9 cellular contexts compared by ENCODE assay signal in genomic region chr1:244075247-244075722, GRCh38. TPM values are rescaled to one million over a fixed set of nuclear protein-coding genes. Genes with fewer than 3 reads are reported as not detected.
A peak's percentile ranks its signal among the peaks of the same experiment; 100 is the strongest.
DNase-seq lines count a peak whose midpoint lies in the region; ATAC-seq and TF ChIP-seq lines count a peak whose summit lies in the region.
"Had no signal": no experiment of that assay in that cellular context is flagged by ENCODE, and none has a peak within 500 bp of the region (broad histone marks: within the 10 kb centered on the region; RNA-seq: fewer than 3 reads in every experiment).

No MANE protein-coding gene starts in this region.

- H3K36me3 Mint-ChIP-seq in activated naive CD4-positive, alpha-beta T cell treated with anti-CD3 and anti-CD28 coated beads for 36 hours (ENCODE audit: low read depth) = no peaks in the 10 kb centered on the region
- no peaks in the 10 kb centered on the region for H3K36me3 Mint-ChIP-seq in stimulated activated naive B cell treated with anti-CD40 and anti-IgM and Interleukin-4, amounts not matched to agents 10 μg/mL and 1 μg/mL and 100 μg/mL, for 72 hours

- H3K4me2 ChIP-seq in mammary epithelial cell (ENCODE audit: insufficient read depth, low read depth, low read length) = peak overlapping the region; percentile 34

- no peak overlapping the region for H3K9ac ChIP-seq in mammary epithelial cell (ENCODE audit: insufficient read depth, low read length)

- H3K4me1 ChIP-seq in mammary epithelial cell (ENCODE audit: insufficient read depth, low read length) = peaks cover 13% of the 10 kb centered on the region
- H3K4me1 ChIP-seq in HAP-1 = no peaks in the 10 kb centered on the region

- no peak for DNase-seq in activated naive CD4-positive, alpha-beta T cell treated with anti-CD3 and anti-CD28 coated beads for 36 hours
- no peak for DNase-seq in activated naive CD4-positive, alpha-beta T cell (lab: John Stamatoyannopoulos, UW)
- DNase-seq in mammary epithelial cell (no peak), HAP-1 (ENCODE audit: low spot score in 2 of 2) (no peak)
- DNase-seq in stimulated activated naive B cell treated with anti-CD40 and anti-IgM and Interleukin-4, amounts not matched to agents 10 μg/mL and 1 μg/mL and 100 μg/mL, for 72 hours = no peak
- no peak for DNase-seq in effector CD4-positive, alpha-beta T cell
- DNase-seq: NCI-H510A had no signal

- no peak overlapping the region for H3K27ac Mint-ChIP-seq in activated naive CD4-positive, alpha-beta T cell treated with anti-CD3 and anti-CD28 coated beads for 36 hours
- peak overlapping the region; percentile 15 for H3K27ac Mint-ChIP-seq in stimulated activated naive B cell treated with anti-CD40 and anti-IgM and Interleukin-4, amounts not matched to agents 10 μg/mL and 1 μg/mL and 100 μg/mL, for 72 hours

- H3K27ac ChIP-seq in mammary epithelial cell (ENCODE audit: insufficient read depth, low read depth, low read length) = no peak overlapping the region

- intact Hi-C loops in activated naive CD4-positive, alpha-beta T cell treated with anti-CD3 and anti-CD28 coated beads for 36 hours (cut with micrococcal nuclease) = loop anchor here (1.0 kb wide), 1 partner anchor 27 kb away; no protein-coding TSS in a partner anchor
- intact Hi-C loops in mammary epithelial cell (cut with micrococcal nuclease) = no loop called here

- no peaks in the 10 kb centered on the region for H3K27me3 Mint-ChIP-seq in activated naive CD4-positive, alpha-beta T cell treated with anti-CD3 and anti-CD28 coated beads for 36 hours (ENCODE audit: low read depth)
- H3K27me3 Mint-ChIP-seq in stimulated activated naive B cell treated with anti-CD40 and anti-IgM and Interleukin-4, amounts not matched to agents 10 μg/mL and 1 μg/mL and 100 μg/mL, for 72 hours = no peaks in the 10 kb centered on the region

- in situ Hi-C loops in mammary epithelial cell (cut with MboI; ENCODE audit: low sequenced_read_pairs in 2 of 2) (no loop called here), HAP-1 (cut with MboI; ENCODE audit: low sequenced_read_pairs) (no loop called here)

- CTCF ChIA-PET in activated naive CD4-positive, alpha-beta T cell treated with anti-CD3 and anti-CD28 coated beads for 36 hours (lab: Charles Lee) = interaction anchor here (1.4 kb wide), 1 partner anchor 10 kb away, joined by 3 read pairs; no protein-coding TSS in a partner anchor
- CTCF ChIA-PET in mammary epithelial cell (lab: Charles Lee; ENCODE audit: low non-redundant PET) = no interaction called here

- dilution Hi-C loops in mammary epithelial cell (cut with HindIII; ENCODE audit: low sequenced_read_pairs) = no loop called here

- 6% methylated on average over 8 of the region's 8 CpGs for WGBS in mammary epithelial cell (ENCODE audit: low coverage, missing lambda C conversion rate)

- H3K4me1 Mint-ChIP-seq in activated naive CD4-positive, alpha-beta T cell treated with anti-CD3 and anti-CD28 coated beads for 36 hours (ENCODE audit: low read depth) = peaks cover 38% of the 10 kb centered on the region
- peaks cover 35 to 65% of the 10 kb centered on the region in 2 donors for H3K4me1 Mint-ChIP-seq in stimulated activated naive B cell treated with anti-CD40 and anti-IgM and Interleukin-4, amounts not matched to agents 10 μg/mL and 1 μg/mL and 100 μg/mL, for 72 hours

- no peaks in the 10 kb centered on the region for H3K27me3 ChIP-seq in mammary epithelial cell (ENCODE audit: insufficient read depth, low read length)
- H3K27me3 ChIP-seq in HAP-1 (ENCODE audit: low read depth) = no peaks in the 10 kb centered on the region

- peak; percentile 16 for ATAC-seq in HG03095 (IDR thresholded peaks at IDR 0.05; ENCODE audit: unreplicated experiment)
- peak in 1 of 2 donors; percentile 24 for ATAC-seq in stimulated activated naive B cell treated with anti-CD40 and anti-IgM and Interleukin-4, amounts not matched to agents 10 μg/mL and 1 μg/mL and 100 μg/mL, for 72 hours (replicated peaks)
- ATAC-seq in GM18520 (IDR thresholded peaks at IDR 0.05; ENCODE audit: unreplicated experiment) = no peak

- no peak for TF ChIP-seq CTCF in mammary epithelial cell (conservative IDR thresholded peaks at IDR 0.05 in 1 of 2, IDR thresholded peaks at IDR 0.05 in 1 of 2; ENCODE audit: extremely low read depth in 1 of 2, insufficient read depth in 1 of 2, low read depth in 1 of 2, low read length in 2 of 2)

- no peaks in the 10 kb centered on the region for H3K9me3 Mint-ChIP-seq in activated naive CD4-positive, alpha-beta T cell treated with anti-CD3 and anti-CD28 coated beads for 36 hours
- H3K9me3 Mint-ChIP-seq in stimulated activated naive B cell treated with anti-CD40 and anti-IgM and Interleukin-4, amounts not matched to agents 10 μg/mL and 1 μg/mL and 100 μg/mL, for 72 hours = no peaks in the 10 kb centered on the region

- BruUV-seq in mammary epithelial cell (replicated peaks; lab: Mats Ljungman, UMichigan) = no TSS peak

- H3K9me3 ChIP-seq in mammary epithelial cell (replicated peaks; ENCODE audit: insufficient read depth, low read length) (no peaks in the 10 kb centered on the region), HAP-1 (no peaks in the 10 kb centered on the region)

- H3K4me3 ChIP-seq in mammary epithelial cell (replicated peaks in 1 of 3; ENCODE audit: insufficient read depth in 1 of 3, low read depth in 2 of 3, low read length in 3 of 3) (no peak overlapping the region), HAP-1 (no peak overlapping the region)

- peak overlapping the region; percentile 61 for H3K4me3 Mint-ChIP-seq in activated naive CD4-positive, alpha-beta T cell treated with anti-CD3 and anti-CD28 coated beads for 36 hours
- H3K4me3 Mint-ChIP-seq in stimulated activated naive B cell treated with anti-CD40 and anti-IgM and Interleukin-4, amounts not matched to agents 10 μg/mL and 1 μg/mL and 100 μg/mL, for 72 hours = peak overlapping the region; percentile 61 to 65

- H3K79me2 ChIP-seq in mammary epithelial cell (ENCODE audit: insufficient read depth, low read length) = no peaks in the 10 kb centered on the region

- no peaks in the 10 kb centered on the region for H3K36me3 ChIP-seq in mammary epithelial cell (ENCODE audit: insufficient read depth, low read length)
- H3K36me3 ChIP-seq in HAP-1 (replicated peaks) = no peaks in the 10 kb centered on the region

- peak overlapping the region; percentile 74 for H2AFZ ChIP-seq in mammary epithelial cell (ENCODE audit: low read depth, low read length)

- no peaks in the 10 kb centered on the region for H4K20me1 ChIP-seq in mammary epithelial cell (ENCODE audit: insufficient read depth, low read length)

RNA-seq across cellular contexts. Expression of gene ZBTB18, which starts 24.2 kb away (rescaled TPM):
- total RNA-seq in activated naive CD4-positive, alpha-beta T cell treated with anti-CD3 and anti-CD28 coated beads for 36 hours = 1 to 10 TPM; 7.2 to 7.4 TPM
- total RNA-seq in mammary epithelial cell = 10 to 100 TPM in 1 of 2 donors, 1 to 10 TPM in 1; 5.9 to 10.2 TPM
- 5.2 TPM for polyA plus RNA-seq in mammary epithelial cell
- polyA minus RNA-seq in mammary epithelial cell = 7.0 TPM
